15 cellular contexts compared by ENCODE assay signal in genomic region chr14:61615743-61616523, GRCh38.
DNase-seq lines count a peak whose midpoint lies in the region; ATAC-seq and TF ChIP-seq lines count a peak whose summit lies in the region.
"Had no signal": no experiment of that assay in that cellular context is flagged by ENCODE, and none has a peak within 500 bp of the region (broad histone marks: within the 10 kb centered on the region; RNA-seq: fewer than 3 reads in every experiment).

No MANE protein-coding gene starts in this region.

- H4K5ac ChIP-seq in IMR-90 (ENCODE audit: low read depth, low read length), result peak overlapping the region; percentile 92

- H3K27ac ChIP-seq in IMR-90 (ENCODE audit: insufficient read depth, low read length), result peak overlapping the region; percentile 96
- H3K27ac ChIP-seq: dorsolateral prefrontal cortex, gastrocnemius medialis, KMS-11 had no signal

- TF ChIP-seq CTCF in IMR-90 (conservative IDR thresholded peaks at IDR 0.05; ENCODE audit: low read depth, low read length), result no peak
- no peak for TF ChIP-seq CTCF in kidney epithelial cell (IDR thresholded peaks at IDR 0.05; ENCODE audit: insufficient read depth, low read length, poor library complexity, severe bottlenecking)

- peak overlapping the region; percentile 79 to 91 for H4K8ac ChIP-seq in IMR-90 (ENCODE audit: low read depth in 2 of 2, low read length in 2 of 2)

- peak overlapping the region; percentile 56 for H2AK9ac ChIP-seq in IMR-90 (replicated peaks; ENCODE audit: low read depth, low read length, poor library complexity)

- no peak overlapping the region for H3K4me3 ChIP-seq in IMR-90 (ENCODE audit: insufficient read depth, low read depth, low read length)
- H3K4me3 ChIP-seq in adipocyte (ENCODE audit: low read length), result peak overlapping the region; percentile 10
- no peak overlapping the region for H3K4me3 ChIP-seq in kidney epithelial cell (ENCODE audit: low read depth, low read length)
- H3K4me3 ChIP-seq in skeletal muscle satellite cell (ENCODE audit: low read length), result peak overlapping the region; percentile 29
- H3K4me3 ChIP-seq: dorsolateral prefrontal cortex, gastrocnemius medialis had no signal

- dilution Hi-C loops in IMR-90 (cut with HindIII; ENCODE audit: low sequenced_read_pairs, unreplicated experiment), result no loop called here

- H3K4me1 Mint-ChIP-seq in activated naive CD4-positive, alpha-beta T cell treated with anti-CD3 and anti-CD28 coated beads for 36 hours (ENCODE audit: low read depth), result peaks cover 46% of the 10 kb centered on the region

- intact Hi-C loops in IMR-90 (cut with micrococcal nuclease), result no loop called here
- intact Hi-C loops in activated naive CD4-positive, alpha-beta T cell treated with anti-CD3 and anti-CD28 coated beads for 36 hours (cut with micrococcal nuclease), result no loop called here

- ATAC-seq in IMR-90 (ENCODE audit: low read depth), result peak; percentile 41
- ATAC-seq: gastrocnemius medialis; natural killer cell treated with Interleukin-12 subunit alpha and Interleukin-12 subunit beta and Interleukin-15 and Interleukin-18, amount 100 ng/mL, for 72 hours had no signal

- peak overlapping the region; percentile 87 for H2AK5ac ChIP-seq in IMR-90 (ENCODE audit: low read depth, low read length)

- H3K9ac ChIP-seq in IMR-90 (ENCODE audit: low read depth, low read length) (peak overlapping the region; percentile 57; the same call in 1 of the 2 replicates), adipocyte (ENCODE audit: low read length) (peak overlapping the region; percentile 74), skeletal muscle satellite cell (ENCODE audit: low read depth, low read length) (peak overlapping the region; percentile 65)
- H3K9ac ChIP-seq: KMS-11 had no signal

- peak overlapping the region; percentile 86 for H2BK20ac ChIP-seq in IMR-90 (ENCODE audit: low read depth, low read length)

- peak overlapping the region; percentile 31; the same call in 1 of the 2 replicates for H3K56ac ChIP-seq in IMR-90 (ENCODE audit: extremely low read depth, insufficient read depth, low read length)

- peak overlapping the region; percentile 73 for H2BK15ac ChIP-seq in IMR-90 (ENCODE audit: low read depth, low read length)

- H4K20me1 ChIP-seq in IMR-90 (ENCODE audit: insufficient read depth, low read length), result no peaks in the 10 kb centered on the region

- H3K36me3 ChIP-seq in IMR-90 (ENCODE audit: control insufficient read depth, insufficient read depth, low read length), result no peaks in the 10 kb centered on the region
- no peaks in the 10 kb centered on the region for H3K36me3 ChIP-seq in adipocyte (ENCODE audit: control insufficient read depth, insufficient read depth, low read length, severe bottlenecking)
- H3K36me3 ChIP-seq in kidney epithelial cell (ENCODE audit: control insufficient read depth, insufficient read depth, low read length), result no peaks in the 10 kb centered on the region
- H3K36me3 ChIP-seq in skeletal muscle satellite cell (ENCODE audit: insufficient read depth, low read length), result no peaks in the 10 kb centered on the region
- H3K36me3 ChIP-seq: gastrocnemius medialis had no signal

- in situ Hi-C loops in IMR-90 (cut with MboI; ENCODE audit: low sequenced_read_pairs), result no loop called here

- CTCF ChIA-PET in IMR-90 (lab: Yijun Ruan, JAX), result no interaction called here
- CTCF ChIA-PET in activated naive CD4-positive, alpha-beta T cell treated with anti-CD3 and anti-CD28 coated beads for 36 hours (lab: Charles Lee), result interaction anchor here (0.5 to 1.9 kb wide), 6 partner anchors 10 to 156 kb away, joined by 3 to 5 read pairs (median 4); no protein-coding TSS in a partner anchor

- peaks cover 21% of the 10 kb centered on the region for H3K4me1 ChIP-seq in IMR-90 (ENCODE audit: control insufficient read depth, insufficient read depth, low read length)
- peaks cover 64% of the 10 kb centered on the region for H3K4me1 ChIP-seq in adipocyte (ENCODE audit: control insufficient read depth, insufficient read depth, low read length)
- peaks cover 49% of the 10 kb centered on the region for H3K4me1 ChIP-seq in skeletal muscle satellite cell (ENCODE audit: control insufficient read depth, insufficient read depth, low read length)

- H3K4me2 ChIP-seq in IMR-90 (ENCODE audit: low read depth, low read length) (peak overlapping the region; percentile 38; the same call in 1 of the 2 replicates), skeletal muscle satellite cell (ENCODE audit: low read length) (peak overlapping the region; percentile 66)
- H3K4me2 ChIP-seq: KMS-11 had no signal

- TF ChIP-seq POLR2A in IMR-90 (IDR thresholded peaks at IDR 0.05; ENCODE audit: low read depth, low read length), result no peak

- H4K91ac ChIP-seq in IMR-90 (ENCODE audit: insufficient read depth, low read depth, low read length), result peak overlapping the region; percentile 62

- H3K27me3 ChIP-seq in IMR-90 (ENCODE audit: control insufficient read depth, insufficient read depth, low read length), result no peaks in the 10 kb centered on the region
- H3K27me3 ChIP-seq in adipocyte (replicated peaks; ENCODE audit: control insufficient read depth, insufficient read depth, low read length), result no peaks in the 10 kb centered on the region
- H3K27me3 ChIP-seq in kidney epithelial cell (ENCODE audit: control insufficient read depth, insufficient read depth, low read length), result no peaks in the 10 kb centered on the region
- no peaks in the 10 kb centered on the region for H3K27me3 ChIP-seq in skeletal muscle satellite cell (ENCODE audit: control insufficient read depth, insufficient read depth, low read length)
- H3K27me3 ChIP-seq: dorsolateral prefrontal cortex, gastrocnemius medialis had no signal

- POLR2A ChIA-PET in IMR-90 (lab: Charles Lee; ENCODE audit: unreplicated experiment), result no interaction called here

- no TSS peak for BruUV-seq in IMR-90 (replicated peaks; lab: Mats Ljungman, UMichigan)

- peaks cover 0 to 4% of the 10 kb centered on the region in 2 experiments; a peak in 2 of 4 replicates for H3K79me1 ChIP-seq in IMR-90 (ENCODE audit: low read depth in 1 of 2, low read length in 2 of 2)

- no peak overlapping the region for H3K27ac Mint-ChIP-seq in activated naive CD4-positive, alpha-beta T cell treated with anti-CD3 and anti-CD28 coated beads for 36 hours
- H3K27ac Mint-ChIP-seq: activated naive CD8-positive, alpha-beta T cell treated with anti-CD3 and anti-CD28 coated beads, Interleukin-2, amount 10 ng/mL, durations not matched to agents 7 days and 5 days had no signal

- H3K18ac ChIP-seq in IMR-90 (ENCODE audit: low read depth, low read length), result peak overlapping the region; percentile 91

- H2BK5ac ChIP-seq in IMR-90 (ENCODE audit: low read depth, low read length, poor library complexity, severe bottlenecking), result peak overlapping the region; percentile 89

- TF ChIP-seq RAD21 in IMR-90 (IDR thresholded peaks at IDR 0.05; ENCODE audit: low read length), result no peak

- no peaks in the 10 kb centered on the region for H3K27me3 Mint-ChIP-seq in activated naive CD4-positive, alpha-beta T cell treated with anti-CD3 and anti-CD28 coated beads for 36 hours (ENCODE audit: low read depth)
- H3K27me3 Mint-ChIP-seq: activated naive CD8-positive, alpha-beta T cell treated with anti-CD3 and anti-CD28 coated beads, Interleukin-2, amount 10 ng/mL, durations not matched to agents 7 days and 5 days; natural killer cell treated with Interleukin-12 subunit alpha and Interleukin-12 subunit beta and Interleukin-15 and Interleukin-18, amount 100 ng/mL, for 72 hours had no signal

- peaks cover 4% of the 10 kb centered on the region for H3K9me1 ChIP-seq in IMR-90 (ENCODE audit: insufficient read depth, low read length)

- H3K4ac ChIP-seq in IMR-90 (ENCODE audit: low read depth, low read length), result peak overlapping the region; percentile 79

- H2BK120ac ChIP-seq in IMR-90 (ENCODE audit: low read depth, low read length), result peak overlapping the region; percentile 95

- H3K23ac ChIP-seq in IMR-90 (ENCODE audit: low read depth, low read length), result peak overlapping the region; percentile 80

- H3K14ac ChIP-seq in IMR-90 (replicated peaks; ENCODE audit: low read depth, low read length), result peak overlapping the region; percentile 90

- peak overlapping the region; percentile 73 for H2AFZ ChIP-seq in IMR-90 (replicated peaks; ENCODE audit: low read length, poor library complexity)

- no peaks in the 10 kb centered on the region for H3K9me3 Mint-ChIP-seq in activated naive CD4-positive, alpha-beta T cell treated with anti-CD3 and anti-CD28 coated beads for 36 hours
- H3K9me3 Mint-ChIP-seq: activated naive CD8-positive, alpha-beta T cell treated with anti-CD3 and anti-CD28 coated beads, Interleukin-2, amount 10 ng/mL, durations not matched to agents 7 days and 5 days had no signal

- no peak overlapping the region for H3K4me3 Mint-ChIP-seq in activated naive CD4-positive, alpha-beta T cell treated with anti-CD3 and anti-CD28 coated beads for 36 hours
- H3K4me3 Mint-ChIP-seq: activated naive CD8-positive, alpha-beta T cell treated with anti-CD3 and anti-CD28 coated beads, Interleukin-2, amount 10 ng/mL, durations not matched to agents 7 days and 5 days; natural killer cell treated with Interleukin-12 subunit alpha and Interleukin-12 subunit beta and Interleukin-15 and Interleukin-18, amount 100 ng/mL, for 72 hours had no signal

- H3K36me3 Mint-ChIP-seq in activated naive CD4-positive, alpha-beta T cell treated with anti-CD3 and anti-CD28 coated beads for 36 hours (ENCODE audit: low read depth), result no peaks in the 10 kb centered on the region
- H3K36me3 Mint-ChIP-seq: activated naive CD8-positive, alpha-beta T cell treated with anti-CD3 and anti-CD28 coated beads, Interleukin-2, amount 10 ng/mL, durations not matched to agents 7 days and 5 days had no signal

- no CpG with 5 or more reads among the region's 11 CpGs for WGBS in IMR-90 (ENCODE audit: extremely low coverage in 2 of 2, insufficient read length in 1 of 2), 2 experiments

- no peaks in the 10 kb centered on the region for H3K9me3 ChIP-seq in IMR-90 (ENCODE audit: control insufficient read depth, insufficient read depth, low read length)
- H3K9me3 ChIP-seq in adipocyte (ENCODE audit: control insufficient read depth, low read length), result no peaks in the 10 kb centered on the region
- no peaks in the 10 kb centered on the region for H3K9me3 ChIP-seq in skeletal muscle satellite cell (replicated peaks; ENCODE audit: low read length)
- H3K9me3 ChIP-seq: gastrocnemius medialis had no signal

- DNase-seq in IMR-90 (no peak), adipocyte (ENCODE audit: low read depth) (peak; percentile 61), kidney epithelial cell (ENCODE audit: low read depth) (peak; percentile 51), mucosa of gallbladder (ENCODE audit: low spot score) (no peak), HCEC 1CT (no peak)
- no peak for DNase-seq in activated naive CD4-positive, alpha-beta T cell treated with anti-CD3 and anti-CD28 coated beads for 36 hours
- DNase-seq: activated naive CD8-positive, alpha-beta T cell treated with anti-CD3 and anti-CD28 coated beads, Interleukin-2, amount 10 ng/mL, durations not matched to agents 7 days and 5 days; dorsolateral prefrontal cortex; gastrocnemius medialis; kidney; NCI-H187; NCI-H748 treated with DMSO at 0.1 percent for 48 hours had no signal

TF ChIP-seq in IMR-90, 13 proteins besides CTCF, POLR2A, EP300 and RAD21 (continues in another document):
- no peak for TF ChIP-seq RFX5 (IDR thresholded peaks at IDR 0.05; ENCODE audit: low read depth, low read length)
- TF ChIP-seq MAFK (IDR thresholded peaks at IDR 0.05; ENCODE audit: low read depth, low read length), result no peak
- TF ChIP-seq SMC3 (IDR thresholded peaks at IDR 0.05; ENCODE audit: low read depth, low read length), result no peak

Comparison
In these comparisons a context has a peak if more than half of its experiments do, and no peak if none do; other contexts are left out.
1. DNase-seq: peak in adipocyte (single experiment) and kidney epithelial cell (single experiment); none in IMR-90 (single experiment), mucosa of gallbladder (single experiment), HCEC 1CT (single experiment) and activated naive CD4-positive, alpha-beta T cell treated with anti-CD3 and anti-CD28 coated beads for 36 hours (single experiment).
2. H3K4me3 ChIP-seq: peak in adipocyte (single experiment) and skeletal muscle satellite cell (single experiment); none in IMR-90 (single experiment) and kidney epithelial cell (single experiment).
3. Peak in every context shown above with its lines, with median percentiles within 50 percentile points of each other: H3K9ac ChIP-seq.